24 cellular contexts compared by ENCODE assay signal in the genomic region with DNA sequence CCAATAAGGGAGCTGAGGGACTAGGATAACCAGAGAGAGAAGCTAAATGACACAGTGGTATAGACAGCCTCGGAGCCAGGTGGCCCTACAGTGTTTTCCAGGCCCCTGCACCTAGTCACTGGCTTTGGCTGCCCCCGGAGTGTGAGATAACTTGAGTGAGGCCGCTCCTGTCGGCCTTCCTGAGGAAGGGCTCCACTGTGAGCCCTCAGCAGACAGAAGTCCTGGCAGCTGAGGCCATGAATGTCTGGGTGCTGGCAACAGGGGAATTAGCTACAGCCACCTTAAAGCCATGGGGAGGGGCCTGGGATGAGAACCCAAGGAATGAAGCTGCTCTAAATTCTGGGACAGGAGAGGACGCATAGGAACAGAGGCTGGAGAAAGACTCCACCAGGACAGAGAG. TPM values are rescaled to one million over a fixed set of nuclear protein-coding genes. Genes with fewer than 3 reads are reported as not detected.
DNase-seq lines count a peak whose midpoint lies in the region; ATAC-seq and TF ChIP-seq lines count a peak whose summit lies in the region.
"Had no signal": no experiment of that assay in that cellular context is flagged by ENCODE, and none has a peak within 500 bp of the region (broad histone marks: within the 10 kb centered on the region; RNA-seq: fewer than 3 reads in every experiment).

No MANE protein-coding gene starts in this region.

- intact Hi-C loops in posterior vena cava (cut with DNase I), result no loop called here
- intact Hi-C loops in upper lobe of right lung (cut with DNase I), result no loop called here

- TF ChIP-seq CTCF in hepatocyte (IDR thresholded peaks at IDR 0.05; ENCODE audit: poor library complexity) (no peak), upper lobe of right lung (IDR thresholded peaks at IDR 0.05) (no peak)

- H3K4me2 ChIP-seq in hepatocyte, result no peak overlapping the region

- DNase-seq in activated effector memory CD4-positive, alpha-beta T cell treated with anti-CD3 and anti-CD28 coated beads, Interleukin-2, amount 50 U/mL, for 16 hours, result peak; percentile 28
- DNase-seq in activated effector memory CD4-positive, alpha-beta T cell treated with Interleukin-2 at 50 U/mL for 16 hours, result no peak
- no peak for DNase-seq in hepatocyte (ENCODE audit: low spot score)
- DNase-seq in posterior vena cava (ENCODE audit: low spot score), result peak; percentile 66
- DNase-seq in upper lobe of right lung, result peak; percentile 29
- no peak for DNase-seq in DMS114 treated with DMSO at 0.1 percent for 48 hours (lab: John Stamatoyannopoulos, UW; ENCODE audit: unreplicated experiment)
- DNase-seq: Calu3; CD8-positive, alpha-beta memory T cell; DMS53; GDM1; NCI-H1105; NCI-H146; NCI-H2029; NCI-H2227 treated with DMSO at 0.1 percent for 48 hours; NCI-H524; NCI-H774; OCI-M1 had no signal

- no peaks in the 10 kb centered on the region for H3K79me2 ChIP-seq in hepatocyte

- H3K9me2 ChIP-seq in hepatocyte (replicated peaks; ENCODE audit: insufficient read depth), result no peaks in the 10 kb centered on the region

- peak overlapping the region; percentile 88 for H3K27ac ChIP-seq in hepatocyte
- H3K27ac ChIP-seq in upper lobe of right lung, result no peak overlapping the region
- H3K27ac ChIP-seq: C4-2B had no signal

- ATAC-seq in upper lobe of right lung, result no peak
- no peak for ATAC-seq in HG02588 (IDR thresholded peaks at IDR 0.05; ENCODE audit: unreplicated experiment)
- ATAC-seq in GM19395 (IDR thresholded peaks at IDR 0.05; ENCODE audit: unreplicated experiment), result no peak
- ATAC-seq: Right ventricle myocardium inferior had no signal

- H2AFZ ChIP-seq in hepatocyte, result no peak overlapping the region

- H3K4me1 ChIP-seq in hepatocyte (ENCODE audit: insufficient read depth) (peaks cover under 1% of the 10 kb centered on the region), upper lobe of right lung (no peaks in the 10 kb centered on the region)

- H3K9me3 ChIP-seq in hepatocyte (ENCODE audit: low read depth) (no peaks in the 10 kb centered on the region), upper lobe of right lung (no peaks in the 10 kb centered on the region)

- H3K36me3 ChIP-seq in hepatocyte (replicated peaks; ENCODE audit: insufficient read depth, low read depth), result no peaks in the 10 kb centered on the region
- H3K36me3 ChIP-seq in upper lobe of right lung, result no peaks in the 10 kb centered on the region

- H3K27me3 ChIP-seq in hepatocyte, result peaks cover 46% of the 10 kb centered on the region
- H3K27me3 ChIP-seq in upper lobe of right lung, result peaks cover 10% of the 10 kb centered on the region

- WGBS in hepatocyte (ENCODE audit: low lambda C conversion rate, missing lambda C conversion rate), result 93% methylated on average over 5 of the region's 5 CpGs

- H4K20me1 ChIP-seq in hepatocyte (ENCODE audit: insufficient read depth, poor library complexity, severe bottlenecking), result no peaks in the 10 kb centered on the region

- H3K4me3 ChIP-seq in hepatocyte (no peak overlapping the region), upper lobe of right lung (no peak overlapping the region)

RNA-seq across cellular contexts. Expression of gene GDF10, which starts 4.6 kb away (rescaled TPM):
- 2.3 and 2.5 TPM in 2 replicates for total RNA-seq in hepatocyte
- polyA plus RNA-seq in hepatocyte, result 3.3 and 5.7 TPM in 2 replicates
- 10 to 100 TPM in 1 of 2 donors, 1 to 10 TPM in 1; 1.5 to 18.6 TPM for total RNA-seq in posterior vena cava
- total RNA-seq in upper lobe of right lung, result 16.8 TPM
- total RNA-seq: A172, Calu3, H4 had no signal
- polyA plus RNA-seq: IgD-negative memory B cell had no signal

RNA-seq across cellular contexts. Expression of gene GDF2, which starts 26.8 kb away (rescaled TPM):
- total RNA-seq in hepatocyte (not detected in 2 replicates), posterior vena cava (not detected), upper lobe of right lung (not detected)
- 0.39 TPM in 1 of 2 replicates, not detected in the other for polyA plus RNA-seq in hepatocyte
- total RNA-seq: A172; Calu3; CD8-positive, alpha-beta memory T cell; H4; Right ventricle myocardium inferior had no signal
- polyA plus RNA-seq: CD8-positive, alpha-beta memory T cell; IgD-negative memory B cell had no signal

RNA-seq across cellular contexts. Expression of gene RBP3, which starts 52.8 kb away (rescaled TPM):
- 0.53 and 0.56 TPM in 2 replicates for total RNA-seq in hepatocyte
- 1.1 and 1.3 TPM in 2 replicates for polyA plus RNA-seq in hepatocyte
- total RNA-seq in posterior vena cava, result not detected
- not detected for total RNA-seq in upper lobe of right lung
- total RNA-seq: A172; Calu3; CD8-positive, alpha-beta memory T cell; H4; Right ventricle myocardium inferior had no signal
- polyA plus RNA-seq: CD8-positive, alpha-beta memory T cell; IgD-negative memory B cell had no signal

Comparison
In these comparisons a context has a peak if more than half of its experiments do, and no peak if none do; other contexts are left out.
1. DNase-seq: peak in activated effector memory CD4-positive, alpha-beta T cell treated with anti-CD3 and anti-CD28 coated beads, Interleukin-2, amount 50 U/mL, for 16 hours (single experiment), posterior vena cava (single experiment) and upper lobe of right lung (single experiment); none in activated effector memory CD4-positive, alpha-beta T cell treated with Interleukin-2 at 50 U/mL for 16 hours (single experiment), hepatocyte (single experiment) and DMS114 treated with DMSO at 0.1 percent for 48 hours (single experiment).